In the genomic region with DNA sequence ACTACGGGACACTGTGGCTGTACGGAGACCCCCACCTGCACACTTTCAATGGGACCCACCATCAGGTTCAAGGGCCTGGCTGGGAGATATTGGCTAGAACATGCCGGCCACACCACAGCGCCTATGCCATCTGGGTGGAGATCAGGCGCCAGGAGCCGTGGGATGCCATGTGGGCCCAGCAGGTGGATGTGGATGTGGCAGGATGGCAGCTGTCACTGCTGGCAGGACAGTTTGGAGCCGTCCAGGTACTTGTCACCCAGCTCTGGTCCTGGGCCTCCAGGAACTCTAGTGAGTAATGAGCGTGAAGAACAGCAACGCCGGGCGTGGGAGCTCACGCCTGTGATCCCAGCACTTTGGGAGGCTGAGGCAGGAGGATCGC, we compare ENCODE assay signal across 23 cellular contexts. TPM values are rescaled to one million over a fixed set of nuclear protein-coding genes. Genes with fewer than 3 reads are reported as not detected.
"Had no signal": no experiment of that assay in that cellular context is flagged by ENCODE, and none has a peak within 500 bp of the region (broad histone marks: within the 10 kb centered on the region; RNA-seq: fewer than 3 reads in every experiment).

No MANE protein-coding gene starts in this region.

- DNase-seq: Kasumi-1, MM.1S, NCI-H1092 treated with DMSO at 0.1 percent for 48 hours, NCI-H1436, NCI-H1930, NCI-H2081 treated with DMSO at 0.1 percent for 48 hours, NCI-H2171, NCI-H226, NCI-H446, NCI-H510A, NCI-H524 treated with DMSO at 0.1 percent for 48 hours, NCI-H69, NCI-H774, RPMI8226, SHP77, SK-N-SH, SW 1271, T-cell had no signal

- H3K27ac ChIP-seq: KMS-11 had no signal

- ATAC-seq: T-cell had no signal

- H3K9me3 ChIP-seq: SK-N-SH had no signal

- H3K4me3 ChIP-seq: K562 had no signal

RNA-seq across cellular contexts. Expression of a gene that starts 15.7 kb away (rescaled TPM):
- total RNA-seq: HT1080, SK-MEL-5 had no signal

RNA-seq across cellular contexts. Expression of a gene that starts 35.0 kb away (rescaled TPM):
- total RNA-seq: HT1080, M059J had no signal

RNA-seq across cellular contexts. Expression of a gene that starts 38.7 kb away (rescaled TPM):
- total RNA-seq: HT1080, M059J, SK-MEL-5 had no signal

RNA-seq across cellular contexts. Expression of a gene that starts 43.2 kb away (rescaled TPM):
- total RNA-seq: M059J, SK-MEL-5 had no signal
